In the genomic region with DNA sequence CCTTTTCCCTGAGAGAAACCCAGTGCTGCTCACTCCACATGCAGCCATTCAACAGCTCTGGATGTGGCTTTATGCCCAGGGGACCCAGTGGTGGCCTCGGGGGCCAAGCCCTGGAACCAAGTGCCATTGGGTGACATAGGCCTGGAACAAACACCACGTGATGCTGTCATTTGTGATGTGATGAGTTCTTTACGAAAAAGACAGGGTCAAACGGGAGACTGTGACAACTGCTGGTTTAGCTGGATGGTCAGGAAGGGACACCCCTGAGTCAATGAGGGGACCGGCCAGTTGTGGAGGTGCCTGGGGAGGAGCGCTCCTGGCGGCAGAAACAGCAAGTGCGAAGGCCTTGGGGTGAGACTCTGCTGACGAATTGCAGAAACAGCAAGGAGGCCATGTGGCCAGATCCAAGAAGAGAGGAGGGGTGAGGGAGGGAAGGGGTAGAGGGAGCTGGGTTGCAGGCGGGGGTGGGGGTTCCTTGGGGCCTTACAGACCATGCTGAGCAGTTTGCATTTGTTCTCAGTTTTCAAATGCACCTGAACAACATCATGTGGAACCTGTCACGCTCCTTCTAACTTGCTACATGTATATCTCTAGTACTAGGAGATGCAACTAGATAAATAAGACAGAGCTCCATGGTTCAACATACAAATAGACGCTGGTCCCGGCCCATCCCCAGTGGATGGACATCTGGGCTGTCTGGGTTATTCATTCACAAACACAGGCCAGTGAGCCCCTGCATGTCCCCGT, we compare ENCODE assay signal across 16 cellular contexts. TPM values are rescaled to one million over a fixed set of nuclear protein-coding genes. Genes with fewer than 3 reads are reported as not detected.
A peak's percentile ranks its signal among the peaks of the same experiment; 100 is the strongest.
DNase-seq lines count a peak whose midpoint lies in the region; ATAC-seq and TF ChIP-seq lines count a peak whose summit lies in the region.
"Had no signal": no experiment of that assay in that cellular context is flagged by ENCODE, and none has a peak within 500 bp of the region (broad histone marks: within the 10 kb centered on the region; RNA-seq: fewer than 3 reads in every experiment).

No MANE protein-coding gene starts in this region.

- ATAC-seq in activated T-helper 17 cell treated with anti-CD3 and anti-CD28 coated beads, Interleukin-2, amount 50 U/mL, for 72 hours (replicated peaks), result no peak

- POLR2A ChIA-PET in activated CD4-positive, alpha-beta memory T cell treated with anti-CD3 and anti-CD28 coated beads, Interleukin-2, amount 10 ng/mL, durations not matched to agents 7 days and 5 days (lab: Charles Lee), result interaction anchor here (2.0 to 3.1 kb wide), 2 partner anchors 15 to 59 kb away, joined by 5 to 13 read pairs; no protein-coding TSS in a partner anchor
- POLR2A ChIA-PET in activated CD4-positive, alpha-beta memory T cell treated with anti-CD3 and anti-CD28 coated beads for 36 hours (lab: Charles Lee), result no interaction called here

- H3K27ac ChIP-seq in dorsolateral prefrontal cortex, result no peak overlapping the region
- H3K27ac ChIP-seq: cardiac muscle cell, pancreas had no signal

- H3K4me3 ChIP-seq in dorsolateral prefrontal cortex, result no peak overlapping the region
- H3K4me3 ChIP-seq: cardiac muscle cell, lung, pancreas had no signal

- peaks cover 8% of the 10 kb centered on the region for H3K27me3 Mint-ChIP-seq in activated CD4-positive, alpha-beta memory T cell treated with anti-CD3 and anti-CD28 coated beads, Interleukin-2, amount 10 ng/mL, durations not matched to agents 7 days and 5 days
- H3K27me3 Mint-ChIP-seq in activated CD4-positive, alpha-beta memory T cell treated with anti-CD3 and anti-CD28 coated beads for 36 hours, result peaks cover 7% of the 10 kb centered on the region
- peaks cover 21% of the 10 kb centered on the region for H3K27me3 Mint-ChIP-seq in IgD-negative memory B cell
- H3K27me3 Mint-ChIP-seq in activated T-helper 17 cell treated with anti-CD3 and anti-CD28 coated beads, Interleukin-2, amount 50 U/mL, for 72 hours, result peaks cover 9% of the 10 kb centered on the region

- H3K9me3 Mint-ChIP-seq in activated CD4-positive, alpha-beta memory T cell treated with anti-CD3 and anti-CD28 coated beads, Interleukin-2, amount 10 ng/mL, durations not matched to agents 7 days and 5 days, result no peaks in the 10 kb centered on the region
- no peaks in the 10 kb centered on the region for H3K9me3 Mint-ChIP-seq in activated CD4-positive, alpha-beta memory T cell treated with anti-CD3 and anti-CD28 coated beads for 36 hours
- H3K9me3 Mint-ChIP-seq in IgD-negative memory B cell, result no peaks in the 10 kb centered on the region
- H3K9me3 Mint-ChIP-seq in activated T-helper 17 cell treated with anti-CD3 and anti-CD28 coated beads, Interleukin-2, amount 50 U/mL, for 72 hours, result no peaks in the 10 kb centered on the region

- DNase-seq in activated CD4-positive, alpha-beta memory T cell treated with anti-CD3 and anti-CD28 coated beads, Interleukin-2, amount 10 ng/mL, durations not matched to agents 7 days and 5 days, result peak; percentile 14
- no peak for DNase-seq in activated CD4-positive, alpha-beta memory T cell treated with anti-CD3 and anti-CD28 coated beads for 36 hours
- DNase-seq in dorsolateral prefrontal cortex (peak in 6 of 10 donors; percentile 6 to 28 (median 22)), T-helper 2 cell (no peak), EL (no peak)
- peak; percentile 18 for DNase-seq in stimulated activated CD8-positive, alpha-beta memory T cell treated with anti-CD3 and anti-CD28 coated beads, Interleukin-4, amount 100 ng/mL, for 48 hours
- DNase-seq: activated naive CD4-positive, alpha-beta T cell treated with Interleukin-2 at 50 U/mL for 16 hours; Caco-2; NCI-H2029 treated with DMSO at 0.1 percent for 48 hours; trophoblast cell had no signal

- H3K27ac Mint-ChIP-seq in activated CD4-positive, alpha-beta memory T cell treated with anti-CD3 and anti-CD28 coated beads, Interleukin-2, amount 10 ng/mL, durations not matched to agents 7 days and 5 days, result no peak overlapping the region
- H3K27ac Mint-ChIP-seq in activated CD4-positive, alpha-beta memory T cell treated with anti-CD3 and anti-CD28 coated beads for 36 hours, result no peak overlapping the region
- peak overlapping the region; percentile 32 to 85 (median 54) for H3K27ac Mint-ChIP-seq in IgD-negative memory B cell
- H3K27ac Mint-ChIP-seq in activated T-helper 17 cell treated with anti-CD3 and anti-CD28 coated beads, Interleukin-2, amount 50 U/mL, for 72 hours, result no peak overlapping the region

- intact Hi-C loops in activated CD4-positive, alpha-beta memory T cell treated with anti-CD3 and anti-CD28 coated beads for 36 hours (cut with micrococcal nuclease), result loop anchor here (5.0 kb wide), 1 partner anchor 56 kb away; a partner anchor contains a TSS
- intact Hi-C loops in dorsolateral prefrontal cortex (cut with DNase I), result no loop called here

- no peaks in the 10 kb centered on the region for H3K36me3 Mint-ChIP-seq in activated CD4-positive, alpha-beta memory T cell treated with anti-CD3 and anti-CD28 coated beads, Interleukin-2, amount 10 ng/mL, durations not matched to agents 7 days and 5 days (ENCODE audit: low read depth)
- no peaks in the 10 kb centered on the region for H3K36me3 Mint-ChIP-seq in activated CD4-positive, alpha-beta memory T cell treated with anti-CD3 and anti-CD28 coated beads for 36 hours
- no peaks in the 10 kb centered on the region for H3K36me3 Mint-ChIP-seq in IgD-negative memory B cell
- no peaks in the 10 kb centered on the region for H3K36me3 Mint-ChIP-seq in activated T-helper 17 cell treated with anti-CD3 and anti-CD28 coated beads, Interleukin-2, amount 50 U/mL, for 72 hours (ENCODE audit: low read depth)

- H3K4me1 Mint-ChIP-seq in activated CD4-positive, alpha-beta memory T cell treated with anti-CD3 and anti-CD28 coated beads, Interleukin-2, amount 10 ng/mL, durations not matched to agents 7 days and 5 days, result peaks cover 16% of the 10 kb centered on the region
- H3K4me1 Mint-ChIP-seq in activated CD4-positive, alpha-beta memory T cell treated with anti-CD3 and anti-CD28 coated beads for 36 hours (ENCODE audit: low read depth), result peaks cover 5% of the 10 kb centered on the region
- H3K4me1 Mint-ChIP-seq in IgD-negative memory B cell, result peaks cover 33 to 38% (median 36%) of the 10 kb centered on the region in 3 donors
- peaks cover 5% of the 10 kb centered on the region for H3K4me1 Mint-ChIP-seq in activated T-helper 17 cell treated with anti-CD3 and anti-CD28 coated beads, Interleukin-2, amount 50 U/mL, for 72 hours

- CTCF ChIA-PET in activated CD4-positive, alpha-beta memory T cell treated with anti-CD3 and anti-CD28 coated beads, Interleukin-2, amount 10 ng/mL, durations not matched to agents 7 days and 5 days (lab: Charles Lee), result interaction anchor here (0.6 to 6.4 kb wide), 11 partner anchors 11 to 191 kb away, joined by 3 to 43 read pairs (median 6); no protein-coding TSS in a partner anchor
- CTCF ChIA-PET in activated CD4-positive, alpha-beta memory T cell treated with anti-CD3 and anti-CD28 coated beads for 36 hours (lab: Charles Lee), result interaction anchor here (0.8 to 5.2 kb wide), 13 partner anchors 10 to 234 kb away, joined by 3 to 44 read pairs (median 4); no protein-coding TSS in a partner anchor

- TF ChIP-seq CTCF in dorsolateral prefrontal cortex (IDR thresholded peaks at IDR 0.05 in 54 of 56, conservative IDR thresholded peaks at IDR 0.05 in 2 of 56; ENCODE audit: low read depth in 1 of 56, partially characterized antibody in 56 of 56), result no peak

- no peak overlapping the region for H3K4me3 Mint-ChIP-seq in activated CD4-positive, alpha-beta memory T cell treated with anti-CD3 and anti-CD28 coated beads, Interleukin-2, amount 10 ng/mL, durations not matched to agents 7 days and 5 days
- H3K4me3 Mint-ChIP-seq in activated CD4-positive, alpha-beta memory T cell treated with anti-CD3 and anti-CD28 coated beads for 36 hours, result no peak overlapping the region
- peak overlapping the region in 2 of 4 donors; percentile 44 to 79 for H3K4me3 Mint-ChIP-seq in IgD-negative memory B cell
- no peak overlapping the region for H3K4me3 Mint-ChIP-seq in activated T-helper 17 cell treated with anti-CD3 and anti-CD28 coated beads, Interleukin-2, amount 50 U/mL, for 72 hours

- peaks cover 0 to 5% (median 0%) of the 10 kb centered on the region in 45 donors for H3K27me3 ChIP-seq in dorsolateral prefrontal cortex
- H3K27me3 ChIP-seq: cardiac muscle cell, pancreas had no signal

RNA-seq across cellular contexts. Expression of a gene that starts 56.1 kb away (rescaled TPM):
- total RNA-seq in activated CD4-positive, alpha-beta memory T cell treated with anti-CD3 and anti-CD28 coated beads, Interleukin-2, amount 10 ng/mL, durations not matched to agents 7 days and 5 days, result not detected
- not detected for total RNA-seq in activated CD4-positive, alpha-beta memory T cell treated with anti-CD3 and anti-CD28 coated beads for 36 hours
- polyA plus RNA-seq in IgD-negative memory B cell, result 195 TPM
- 1 to 10 TPM in 2 of 120 experiments, under 1 TPM in 1, not detected in 117; 0.80 to 1.7 (median 1.3) TPM for total RNA-seq in dorsolateral prefrontal cortex
- total RNA-seq in activated T-helper 17 cell treated with anti-CD3 and anti-CD28 coated beads, Interleukin-2, amount 50 U/mL, for 72 hours, result not detected
- total RNA-seq: Caco-2, cardiac muscle cell, LHCN-M2 had no signal
- polyA plus RNA-seq: cardiac muscle cell had no signal

Comparison
In these comparisons a context has a peak if more than half of its experiments do, and no peak if none do; other contexts are left out.
1. DNase-seq: peak in activated CD4-positive, alpha-beta memory T cell treated with anti-CD3 and anti-CD28 coated beads, Interleukin-2, amount 10 ng/mL, durations not matched to agents 7 days and 5 days (single experiment), dorsolateral prefrontal cortex (6 of 10) and stimulated activated CD8-positive, alpha-beta memory T cell treated with anti-CD3 and anti-CD28 coated beads, Interleukin-4, amount 100 ng/mL, for 48 hours (single experiment); none in activated CD4-positive, alpha-beta memory T cell treated with anti-CD3 and anti-CD28 coated beads for 36 hours (single experiment), T-helper 2 cell (0 of 5) and EL (single experiment).
2. H3K27ac Mint-ChIP-seq: peak in IgD-negative memory B cell (3 of 3); none in activated CD4-positive, alpha-beta memory T cell treated with anti-CD3 and anti-CD28 coated beads, Interleukin-2, amount 10 ng/mL, durations not matched to agents 7 days and 5 days (single experiment), activated CD4-positive, alpha-beta memory T cell treated with anti-CD3 and anti-CD28 coated beads for 36 hours (single experiment) and activated T-helper 17 cell treated with anti-CD3 and anti-CD28 coated beads, Interleukin-2, amount 50 U/mL, for 72 hours (single experiment).